In genomic region chr6:140376209-140376608, GRCh38 we compare ENCODE assay signal across 25 cellular contexts.
"Had no signal": no experiment of that assay in that cellular context is flagged by ENCODE, and none has a peak within 500 bp of the region (broad histone marks: within the 10 kb centered on the region; RNA-seq: fewer than 3 reads in every experiment).

No MANE protein-coding gene starts in this region.

- H3K9me3 Mint-ChIP-seq: effector memory CD8-positive, alpha-beta T cell had no signal

- H3K27ac Mint-ChIP-seq: dendritic cell treated with granulocyte-macrophage colony-stimulating factor and Interleukin-4, amounts not matched to agents 40 ng/mL and 50 ng/mL, for 4 days; effector memory CD8-positive, alpha-beta T cell; endodermal cell had no signal

- ATAC-seq: effector memory CD8-positive, alpha-beta T cell; esophagus mucosa; foreskin keratinocyte; gastrocnemius medialis; gastroesophageal sphincter; heart left ventricle; heart right ventricle had no signal

- H3K27ac ChIP-seq: colonic mucosa, coronary artery, dorsolateral prefrontal cortex, epithelial cell of prostate, esophagus muscularis mucosa, esophagus squamous epithelium, foreskin keratinocyte, gastrocnemius medialis, gastroesophageal sphincter, heart left ventricle, heart right ventricle had no signal

- FAIRE-seq: endothelial cell of umbilical vein had no signal

- H3K4me1 ChIP-seq: colonic mucosa, esophagus squamous epithelium, foreskin keratinocyte had no signal

- H3K9me3 ChIP-seq: colonic mucosa, esophagus muscularis mucosa, esophagus squamous epithelium, gastrocnemius medialis, gastroesophageal sphincter, heart left ventricle, heart right ventricle had no signal

- H3K27me3 ChIP-seq: colonic mucosa, dorsolateral prefrontal cortex, esophagus muscularis mucosa, esophagus squamous epithelium, foreskin keratinocyte, gastrocnemius medialis, gastroesophageal sphincter, heart left ventricle, heart right ventricle had no signal

- DNase-seq: colonic mucosa; cortex of kidney; dorsolateral prefrontal cortex; effector CD4-positive, alpha-beta T cell; effector CD8-positive, alpha-beta T cell; effector memory CD4-positive, alpha-beta T cell; effector memory CD8-positive, alpha-beta T cell; endodermal cell; erythroblast; esophagus squamous epithelium; foreskin fibroblast; foreskin keratinocyte; foreskin melanocyte; gastrocnemius medialis; glutamatergic neuron; head of caudate nucleus; heart left ventricle; heart right ventricle had no signal

- H3K27me3 Mint-ChIP-seq: dendritic cell treated with granulocyte-macrophage colony-stimulating factor and Interleukin-4, amounts not matched to agents 40 ng/mL and 50 ng/mL, for 4 days; effector memory CD8-positive, alpha-beta T cell had no signal

- H3K4me3 ChIP-seq: colonic mucosa, coronary artery, dorsolateral prefrontal cortex, esophagus muscularis mucosa, esophagus squamous epithelium, gastrocnemius medialis, gastroesophageal sphincter, heart left ventricle, heart right ventricle had no signal

- H3K4me3 Mint-ChIP-seq: dendritic cell treated with granulocyte-macrophage colony-stimulating factor and Interleukin-4, amounts not matched to agents 40 ng/mL and 50 ng/mL, for 4 days; effector memory CD8-positive, alpha-beta T cell; endodermal cell had no signal

- H3K36me3 ChIP-seq: colonic mucosa, esophagus muscularis mucosa, esophagus squamous epithelium, gastrocnemius medialis, gastroesophageal sphincter, heart left ventricle, heart right ventricle had no signal
